In the genomic region with DNA sequence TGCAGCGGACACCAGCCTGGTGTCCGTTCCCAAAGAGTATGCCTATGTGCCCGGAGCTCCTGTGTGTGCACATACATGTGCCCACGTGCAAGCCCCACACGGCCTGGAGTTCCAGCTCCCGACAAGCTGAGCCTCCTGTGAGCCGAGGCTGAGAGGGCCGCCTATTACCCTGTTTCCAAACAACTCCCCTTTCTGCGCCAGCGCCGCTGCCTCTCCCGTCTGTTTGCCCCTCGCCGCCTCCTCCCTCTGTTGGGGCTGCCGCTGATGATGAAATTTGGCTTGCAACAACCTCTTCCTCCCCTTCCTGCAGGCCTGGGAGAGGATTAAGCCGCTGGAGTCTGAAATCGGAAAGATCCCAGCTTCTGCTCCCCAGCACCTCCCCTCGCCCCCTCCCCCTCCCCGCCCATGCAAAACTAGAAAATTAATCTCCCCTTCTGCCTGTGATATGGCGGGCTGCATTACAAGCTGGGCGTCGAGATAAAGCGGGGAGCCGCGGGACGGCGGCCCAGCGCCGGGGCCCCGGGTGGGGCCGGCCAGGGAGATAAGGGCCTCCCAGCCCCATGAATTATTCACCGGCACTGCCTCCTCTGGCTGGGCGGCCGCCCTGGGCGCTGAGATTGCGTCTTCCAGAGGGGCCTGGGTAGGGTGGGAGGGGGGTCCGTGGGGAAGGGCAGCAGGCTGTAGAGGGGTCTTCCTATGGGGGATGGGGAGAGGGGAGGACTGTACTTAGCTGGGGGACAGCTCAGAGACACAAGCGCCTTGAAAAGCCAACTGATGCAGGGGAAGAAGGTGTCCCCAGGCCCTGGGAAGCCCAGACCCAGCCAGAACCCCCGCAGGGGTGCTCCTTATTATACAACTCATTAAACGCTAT, we compare ENCODE assay signal across 1 cellular context.
TF ChIP-seq lines count a peak whose summit lies in the region.

No MANE protein-coding gene starts in this region.

TF ChIP-seq in GM23338, 12 proteins besides CTCF, POLR2A, EP300 and RAD21 (continued from another document):
- TF ChIP-seq, protein P1, sequence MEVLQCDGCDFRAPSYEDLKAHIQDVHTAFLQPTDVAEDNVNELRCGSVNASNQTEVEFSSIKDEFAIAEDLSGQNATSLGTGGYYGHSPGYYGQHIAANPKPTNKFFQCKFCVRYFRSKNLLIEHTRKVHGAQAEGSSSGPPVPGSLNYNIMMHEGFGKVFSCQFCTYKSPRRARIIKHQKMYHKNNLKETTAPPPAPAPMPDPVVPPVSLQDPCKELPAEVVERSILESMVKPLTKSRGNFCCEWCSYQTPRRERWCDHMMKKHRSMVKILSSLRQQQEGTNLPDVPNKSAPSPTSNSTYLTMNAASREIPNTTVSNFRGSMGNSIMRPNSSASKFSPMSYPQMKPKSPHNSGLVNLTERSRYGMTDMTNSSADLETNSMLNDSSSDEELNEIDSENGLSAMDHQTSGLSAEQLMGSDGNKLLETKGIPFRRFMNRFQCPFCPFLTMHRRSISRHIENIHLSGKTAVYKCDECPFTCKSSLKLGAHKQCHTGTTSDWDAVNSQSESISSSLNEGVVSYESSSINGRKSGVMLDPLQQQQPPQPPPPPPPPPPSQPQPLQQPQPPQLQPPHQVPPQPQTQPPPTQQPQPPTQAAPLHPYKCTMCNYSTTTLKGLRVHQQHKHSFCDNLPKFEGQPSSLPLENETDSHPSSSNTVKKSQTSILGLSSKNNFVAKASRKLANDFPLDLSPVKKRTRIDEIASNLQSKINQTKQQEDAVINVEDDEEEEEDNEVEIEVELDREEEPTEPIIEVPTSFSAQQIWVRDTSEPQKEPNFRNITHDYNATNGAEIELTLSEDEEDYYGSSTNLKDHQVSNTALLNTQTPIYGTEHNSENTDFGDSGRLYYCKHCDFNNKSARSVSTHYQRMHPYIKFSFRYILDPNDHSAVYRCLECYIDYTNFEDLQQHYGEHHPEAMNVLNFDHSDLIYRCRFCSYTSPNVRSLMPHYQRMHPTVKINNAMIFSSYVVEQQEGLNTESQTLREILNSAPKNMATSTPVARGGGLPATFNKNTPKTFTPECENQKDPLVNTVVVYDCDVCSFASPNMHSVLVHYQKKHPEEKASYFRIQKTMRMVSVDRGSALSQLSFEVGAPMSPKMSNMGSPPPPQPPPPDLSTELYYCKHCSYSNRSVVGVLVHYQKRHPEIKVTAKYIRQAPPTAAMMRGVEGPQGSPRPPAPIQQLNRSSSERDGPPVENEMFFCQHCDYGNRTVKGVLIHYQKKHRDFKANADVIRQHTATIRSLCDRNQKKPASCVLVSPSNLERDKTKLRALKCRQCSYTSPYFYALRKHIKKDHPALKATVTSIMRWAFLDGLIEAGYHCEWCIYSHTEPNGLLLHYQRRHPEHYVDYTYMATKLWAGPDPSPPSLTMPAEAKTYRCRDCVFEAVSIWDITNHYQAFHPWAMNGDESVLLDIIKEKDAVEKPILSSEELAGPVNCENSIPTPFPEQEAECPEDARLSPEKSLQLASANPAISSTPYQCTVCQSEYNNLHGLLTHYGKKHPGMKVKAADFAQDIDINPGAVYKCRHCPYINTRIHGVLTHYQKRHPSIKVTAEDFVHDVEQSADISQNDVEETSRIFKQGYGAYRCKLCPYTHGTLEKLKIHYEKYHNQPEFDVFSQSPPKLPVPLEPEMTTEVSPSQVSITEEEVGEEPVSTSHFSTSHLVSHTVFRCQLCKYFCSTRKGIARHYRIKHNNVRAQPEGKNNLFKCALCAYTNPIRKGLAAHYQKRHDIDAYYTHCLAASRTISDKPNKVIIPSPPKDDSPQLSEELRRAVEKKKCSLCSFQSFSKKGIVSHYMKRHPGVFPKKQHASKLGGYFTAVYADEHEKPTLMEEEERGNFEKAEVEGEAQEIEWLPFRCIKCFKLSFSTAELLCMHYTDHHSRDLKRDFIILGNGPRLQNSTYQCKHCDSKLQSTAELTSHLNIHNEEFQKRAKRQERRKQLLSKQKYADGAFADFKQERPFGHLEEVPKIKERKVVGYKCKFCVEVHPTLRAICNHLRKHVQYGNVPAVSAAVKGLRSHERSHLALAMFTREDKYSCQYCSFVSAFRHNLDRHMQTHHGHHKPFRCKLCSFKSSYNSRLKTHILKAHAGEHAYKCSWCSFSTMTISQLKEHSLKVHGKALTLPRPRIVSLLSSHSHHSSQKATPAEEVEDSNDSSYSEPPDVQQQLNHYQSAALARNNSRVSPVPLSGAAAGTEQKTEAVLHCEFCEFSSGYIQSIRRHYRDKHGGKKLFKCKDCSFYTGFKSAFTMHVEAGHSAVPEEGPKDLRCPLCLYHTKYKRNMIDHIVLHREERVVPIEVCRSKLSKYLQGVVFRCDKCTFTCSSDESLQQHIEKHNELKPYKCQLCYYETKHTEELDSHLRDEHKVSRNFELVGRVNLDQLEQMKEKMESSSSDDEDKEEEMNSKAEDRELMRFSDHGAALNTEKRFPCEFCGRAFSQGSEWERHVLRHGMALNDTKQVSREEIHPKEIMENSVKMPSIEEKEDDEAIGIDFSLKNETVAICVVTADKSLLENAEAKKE (CRISPR knock-in tag; IDR thresholded peaks at IDR 0.05): no peak
- TF ChIP-seq NANOG (IDR thresholded peaks at IDR 0.05; ENCODE audit: borderline replicate concordance): no peak
- no peak for TF ChIP-seq EZH2 (IDR thresholded peaks at IDR 0.05; ENCODE audit: low read depth, unreplicated experiment)
TF ChIP-seq in GM23338: peak in this region for 0.
